ENCODE assay signal across 8 cellular contexts in the genomic region with DNA sequence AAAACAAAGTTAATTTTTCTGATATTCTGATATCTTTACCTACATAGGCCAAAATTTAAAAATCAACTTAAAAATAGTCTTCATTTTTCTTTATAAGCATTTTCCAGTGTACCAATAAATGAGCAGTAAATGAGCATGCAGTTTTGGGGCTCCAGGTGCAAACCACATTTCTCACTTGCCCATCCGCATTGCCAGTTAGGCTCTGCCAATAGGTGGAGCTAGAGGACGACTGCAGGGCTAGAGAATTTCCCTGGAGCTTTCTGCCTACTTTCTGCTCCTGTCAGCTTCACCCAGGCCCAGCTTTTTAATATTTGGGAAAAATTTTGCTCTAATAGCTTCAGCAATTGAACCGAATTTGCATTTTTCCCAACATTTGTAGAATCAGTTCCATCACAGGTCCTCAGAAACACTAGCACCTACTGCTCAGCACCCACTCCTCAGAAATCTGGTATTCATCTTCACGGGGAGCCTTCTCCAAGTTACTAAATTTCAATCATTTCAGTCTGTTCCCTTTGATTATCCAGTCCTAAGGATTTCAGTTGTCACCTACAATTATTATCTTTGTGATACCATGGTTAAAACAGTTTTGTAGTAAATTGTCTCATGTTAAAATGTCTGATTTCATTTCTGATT.
DNase-seq lines count a peak whose midpoint lies in the region; ATAC-seq, FAIRE-seq and TF ChIP-seq lines count a peak whose summit lies in the region.

No MANE protein-coding gene starts in this region.

- TF ChIP-seq CTCF in A549 (IDR thresholded peaks at IDR 0.05) (peak; percentile 72), GM12865 (IDR thresholded peaks at IDR 0.05; ENCODE audit: insufficient read depth, low read depth, low read length, missing control alignments) (peak; percentile 96), esophagus squamous epithelium (IDR thresholded peaks at IDR 0.05) (peak; percentile 44 to 80 (median 66)), neural progenitor cell (IDR thresholded peaks at IDR 0.05) (peak; percentile 90), vagina (IDR thresholded peaks at IDR 0.05) (peak in 2 of 3 experiments; percentile 34 to 77)

- peak; percentile 66 to 73; a peak in 4 of 5 replicates for TF ChIP-seq RAD21 in A549 (conservative IDR thresholded peaks at IDR 0.05 in 1 of 2, IDR thresholded peaks at IDR 0.05 in 1 of 2)

- peak; percentile 56 to 77; a peak in 4 of 6 replicates for ATAC-seq in A549
- ATAC-seq in HG02588 (IDR thresholded peaks at IDR 0.05; ENCODE audit: unreplicated experiment), result peak; percentile 85
- no peak for ATAC-seq in activated CD8-positive, alpha-beta memory T cell treated with anti-CD3 and anti-CD28 coated beads, Interleukin-2, amount 10 ng/mL, durations not matched to agents 7 days and 5 days

- H3K9ac ChIP-seq in neural progenitor cell, result no peak overlapping the region

- H3K79me2 ChIP-seq in neural progenitor cell (ENCODE audit: low read depth), result no peaks in the 10 kb centered on the region

- H3F3A ChIP-seq in neural progenitor cell (ENCODE audit: low read depth), result no peaks in the 10 kb centered on the region

- H3K4me1 ChIP-seq in A549 (no peaks in the 10 kb centered on the region), esophagus squamous epithelium (no peaks in the 10 kb centered on the region), neural progenitor cell (no peaks in the 10 kb centered on the region), vagina (no peaks in the 10 kb centered on the region)

- H3K9me3 ChIP-seq in A549 (no peaks in the 10 kb centered on the region), esophagus squamous epithelium (peaks cover 0 to 4% (median 0%) of the 10 kb centered on the region in 3 donors), neural progenitor cell (ENCODE audit: low read depth) (no peaks in the 10 kb centered on the region), vagina (peaks cover 5% of the 10 kb centered on the region)

- H3K36me3 ChIP-seq in esophagus squamous epithelium, result no peaks in the 10 kb centered on the region
- no peaks in the 10 kb centered on the region for H3K36me3 ChIP-seq in neural progenitor cell
- no peaks in the 10 kb centered on the region for H3K36me3 ChIP-seq in vagina

- DNase-seq in A549 (ENCODE audit: low read depth in 1 of 2, low spot score in 1 of 2) (peak; percentile 5 to 41), GM12865 (ENCODE audit: low read depth) (peak; percentile 58), NCI-H2171 (lab: John Stamatoyannopoulos, UW) (peak; percentile 13), esophagus squamous epithelium (lab: John Stamatoyannopoulos, UW) (no peak), neural progenitor cell (ENCODE audit: low spot score) (peak; percentile 58), vagina (ENCODE audit: extremely low spot score in 2 of 2) (no peak)
- DNase-seq in activated CD8-positive, alpha-beta memory T cell treated with anti-CD3 and anti-CD28 coated beads, Interleukin-2, amount 10 ng/mL, durations not matched to agents 7 days and 5 days, result peak; percentile 56

- no peaks in the 10 kb centered on the region for H3K27me3 ChIP-seq in esophagus squamous epithelium
- no peaks in the 10 kb centered on the region for H3K27me3 ChIP-seq in neural progenitor cell
- H3K27me3 ChIP-seq in vagina, result no peaks in the 10 kb centered on the region

- H3K4me1 Mint-ChIP-seq in activated CD8-positive, alpha-beta memory T cell treated with anti-CD3 and anti-CD28 coated beads, Interleukin-2, amount 10 ng/mL, durations not matched to agents 7 days and 5 days, result no peaks in the 10 kb centered on the region
- H3K4me1 Mint-ChIP-seq in neural progenitor cell, result no peaks in the 10 kb centered on the region

- H3K27ac ChIP-seq in A549, result no peak overlapping the region
- H3K27ac ChIP-seq in esophagus squamous epithelium, result no peak overlapping the region
- H3K27ac ChIP-seq in neural progenitor cell, result no peak overlapping the region
- no peak overlapping the region for H3K27ac ChIP-seq in vagina

- H3K27me3 Mint-ChIP-seq in activated CD8-positive, alpha-beta memory T cell treated with anti-CD3 and anti-CD28 coated beads, Interleukin-2, amount 10 ng/mL, durations not matched to agents 7 days and 5 days, result no peaks in the 10 kb centered on the region
- no peaks in the 10 kb centered on the region for H3K27me3 Mint-ChIP-seq in neural progenitor cell (ENCODE audit: insufficient read depth, low read depth)

- CTCF ChIA-PET in A549 (lab: Yijun Ruan, JAX), result interaction anchor here (0.7 to 1.0 kb wide), 5 partner anchors 13 to 965 kb away, joined by 3 to 4 read pairs (median 4); no protein-coding TSS in a partner anchor
- CTCF ChIA-PET in activated CD8-positive, alpha-beta memory T cell treated with anti-CD3 and anti-CD28 coated beads, Interleukin-2, amount 10 ng/mL, durations not matched to agents 7 days and 5 days (lab: Charles Lee), result interaction anchor here (0.6 to 1.4 kb wide), 2 partner anchors 959 to 960 kb away, joined by 3 to 4 read pairs; no protein-coding TSS in a partner anchor

- FAIRE-seq in A549 (lab: Jason Lieb, UNC), result no peak

- no peak for TF ChIP-seq EP300 in A549 (IDR thresholded peaks at IDR 0.05)

- H4K20me1 ChIP-seq in neural progenitor cell (ENCODE audit: low read depth), result no peaks in the 10 kb centered on the region

- no peaks in the 10 kb centered on the region for H3K9me3 Mint-ChIP-seq in activated CD8-positive, alpha-beta memory T cell treated with anti-CD3 and anti-CD28 coated beads, Interleukin-2, amount 10 ng/mL, durations not matched to agents 7 days and 5 days (ENCODE audit: low read depth)
- no peaks in the 10 kb centered on the region for H3K9me3 Mint-ChIP-seq in neural progenitor cell

- no peaks in the 10 kb centered on the region for H3K36me3 Mint-ChIP-seq in activated CD8-positive, alpha-beta memory T cell treated with anti-CD3 and anti-CD28 coated beads, Interleukin-2, amount 10 ng/mL, durations not matched to agents 7 days and 5 days
- peaks cover 2% of the 10 kb centered on the region for H3K36me3 Mint-ChIP-seq in neural progenitor cell

- POLR2A ChIA-PET in A549 (lab: Yijun Ruan, JAX), result no interaction called here

- H2AFZ ChIP-seq in neural progenitor cell (replicated peaks), result peak overlapping the region; percentile 32

- H3K4me3 ChIP-seq in A549 (no peak overlapping the region), GM12865 (ENCODE audit: low read depth, low read length) (no peak overlapping the region), esophagus squamous epithelium (no peak overlapping the region), neural progenitor cell (no peak overlapping the region), vagina (no peak overlapping the region)

- no peak overlapping the region for H3K27ac Mint-ChIP-seq in activated CD8-positive, alpha-beta memory T cell treated with anti-CD3 and anti-CD28 coated beads, Interleukin-2, amount 10 ng/mL, durations not matched to agents 7 days and 5 days
- H3K27ac Mint-ChIP-seq in neural progenitor cell, result no peak overlapping the region

- intact Hi-C loops in esophagus squamous epithelium (cut with DNase I), result no loop called here
- intact Hi-C loops in vagina (cut with DNase I), result no loop called here

- WGBS in A549 (ENCODE audit: missing lambda C conversion rate), result 26% methylated on average over 4 of the region's 4 CpGs
- 31 to 32% methylated on average over 4 of the region's 4 CpGs for WGBS in esophagus squamous epithelium, 2 donors

- TF ChIP-seq POLR2A in A549 (IDR thresholded peaks at IDR 0.05; ENCODE audit: low read length) (no peak), esophagus squamous epithelium (IDR thresholded peaks at IDR 0.05) (no peak), vagina (IDR thresholded peaks at IDR 0.05) (no peak)

- H3K4me3 Mint-ChIP-seq in activated CD8-positive, alpha-beta memory T cell treated with anti-CD3 and anti-CD28 coated beads, Interleukin-2, amount 10 ng/mL, durations not matched to agents 7 days and 5 days, result no peak overlapping the region
- H3K4me3 Mint-ChIP-seq in neural progenitor cell, result no peak overlapping the region

- H3K4me2 ChIP-seq in A549 (no peak overlapping the region), neural progenitor cell (no peak overlapping the region)

TF ChIP-seq in A549, 52 proteins besides CTCF, POLR2A, EP300 and RAD21:
- TF ChIP-seq USF2 (IDR thresholded peaks at IDR 0.05) (no peak), SMC3 (IDR thresholded peaks at IDR 0.05) (peak; percentile 61)

Comparison
In these comparisons a context has a peak if more than half of its experiments do, and no peak if none do; other contexts are left out.
1. DNase-seq: peak in A549 (2 of 2), GM12865 (single experiment), NCI-H2171 (single experiment), activated CD8-positive, alpha-beta memory T cell treated with anti-CD3 and anti-CD28 coated beads, Interleukin-2, amount 10 ng/mL, durations not matched to agents 7 days and 5 days (single experiment) and neural progenitor cell (single experiment); none in esophagus squamous epithelium (single experiment) and vagina (0 of 2).
2. Peak in every context shown above with its lines, with median percentiles within 50 percentile points of each other: CTCF ChIP-seq.